ENCODE assay signal across 16 cellular contexts in genomic region chr12:89939468-89940215, GRCh38.
DNase-seq lines count a peak whose midpoint lies in the region; ATAC-seq and TF ChIP-seq lines count a peak whose summit lies in the region.
"Had no signal": no experiment of that assay in that cellular context is flagged by ENCODE, and none has a peak within 500 bp of the region (broad histone marks: within the 10 kb centered on the region; RNA-seq: fewer than 3 reads in every experiment).

No MANE protein-coding gene starts in this region.

- H3K4me2 ChIP-seq in hepatocyte = no peak overlapping the region
- H3K4me2 ChIP-seq: BLaER1 had no signal

- H3K4me3 Mint-ChIP-seq in activated T-cell treated with anti-CD3 and anti-CD28 coated beads, Interleukin-2, amount 50 U/mL, for 72 hours = no peak overlapping the region
- H3K4me3 Mint-ChIP-seq in stimulated activated memory B cell treated with anti-CD40 and anti-IgM and Interleukin-4, amounts not matched to agents 10 μg/mL and 1 μg/mL and 100 μg/mL, for 72 hours = no peak overlapping the region
- H3K4me3 Mint-ChIP-seq: H9 had no signal

- no peak for ATAC-seq in activated T-cell treated with anti-CD3 and anti-CD28 coated beads, Interleukin-2, amount 50 U/mL, for 72 hours (replicated peaks in 1 of 2)
- ATAC-seq in stimulated activated memory B cell treated with anti-CD40 and anti-IgM and Interleukin-4, amounts not matched to agents 10 μg/mL and 1 μg/mL and 100 μg/mL, for 72 hours = no peak
- ATAC-seq: PC-3 had no signal

- no peak overlapping the region for H2AFZ ChIP-seq in hepatocyte

- H3K27ac ChIP-seq in RWPE1 (no peak overlapping the region), hepatocyte (peak overlapping the region; percentile 49)
- H3K27ac ChIP-seq: 22Rv1, BLaER1 had no signal

- peaks cover 17% of the 10 kb centered on the region for H3K4me1 ChIP-seq in hepatocyte (ENCODE audit: insufficient read depth)
- H3K4me1 ChIP-seq: BLaER1 had no signal

- no peak for DNase-seq in activated T-cell treated with anti-CD3 and anti-CD28 coated beads, Interleukin-2, amount 50 U/mL, for 72 hours
- no peak for DNase-seq in activated T-cell treated with anti-CD3 and anti-CD28 coated beads, Interleukin-2, amount 50 U/mL, for 1 hour
- DNase-seq in RWPE1 (ENCODE audit: low spot score) (peak; percentile 33), hepatocyte (ENCODE audit: low spot score) (no peak), DMS53 (lab: John Stamatoyannopoulos, UW) (no peak), NCI-H524 (lab: John Stamatoyannopoulos, UW) (no peak), cerebellar cortex (ENCODE audit: low spot score) (no peak)
- DNase-seq: H9, NCI-H1417 treated with DMSO at 0.1 percent for 48 hours, NCI-H1930, NCI-H446, NCI-H774, PC-3 had no signal

- TF ChIP-seq CTCF in RWPE1 (conservative IDR thresholded peaks at IDR 0.05; ENCODE audit: low read depth) (no peak), hepatocyte (IDR thresholded peaks at IDR 0.05; ENCODE audit: poor library complexity) (no peak)

- no peaks in the 10 kb centered on the region for H3K27me3 ChIP-seq in hepatocyte
- H3K27me3 ChIP-seq: BLaER1 had no signal

- POLR2A ChIA-PET in RWPE1 (lab: Yijun Ruan, JAX; ENCODE audit: low non-redundant PET) = no interaction called here

- no peaks in the 10 kb centered on the region for H3K36me3 ChIP-seq in hepatocyte (replicated peaks; ENCODE audit: insufficient read depth, low read depth)
- H3K36me3 ChIP-seq: BLaER1 had no signal

- H3K36me3 Mint-ChIP-seq in activated T-cell treated with anti-CD3 and anti-CD28 coated beads, Interleukin-2, amount 50 U/mL, for 72 hours (ENCODE audit: insufficient read depth in 2 of 2) = peaks cover 0 to 1% of the 10 kb centered on the region in 2 donors
- H3K36me3 Mint-ChIP-seq in stimulated activated memory B cell treated with anti-CD40 and anti-IgM and Interleukin-4, amounts not matched to agents 10 μg/mL and 1 μg/mL and 100 μg/mL, for 72 hours = peaks cover 30% of the 10 kb centered on the region

- no peaks in the 10 kb centered on the region for H3K9me2 ChIP-seq in hepatocyte (replicated peaks; ENCODE audit: insufficient read depth)

- H3K4me3 ChIP-seq in hepatocyte = no peak overlapping the region
- H3K4me3 ChIP-seq: BLaER1 had no signal

- peaks cover 11% of the 10 kb centered on the region for H3K4me1 Mint-ChIP-seq in activated T-cell treated with anti-CD3 and anti-CD28 coated beads, Interleukin-2, amount 50 U/mL, for 72 hours (ENCODE audit: low read depth)
- peaks cover 76% of the 10 kb centered on the region for H3K4me1 Mint-ChIP-seq in stimulated activated memory B cell treated with anti-CD40 and anti-IgM and Interleukin-4, amounts not matched to agents 10 μg/mL and 1 μg/mL and 100 μg/mL, for 72 hours

- H3K79me2 ChIP-seq in hepatocyte = no peaks in the 10 kb centered on the region

- H3K27ac Mint-ChIP-seq in activated T-cell treated with anti-CD3 and anti-CD28 coated beads, Interleukin-2, amount 50 U/mL, for 72 hours = peak overlapping the region; percentile 17
- peak overlapping the region; percentile 66 for H3K27ac Mint-ChIP-seq in stimulated activated memory B cell treated with anti-CD40 and anti-IgM and Interleukin-4, amounts not matched to agents 10 μg/mL and 1 μg/mL and 100 μg/mL, for 72 hours
- H3K27ac Mint-ChIP-seq: H9 had no signal

- 76% methylated on average over 1 of the region's 1 CpG for WGBS in hepatocyte (ENCODE audit: low lambda C conversion rate, missing lambda C conversion rate)

- H3K9me3 Mint-ChIP-seq in activated T-cell treated with anti-CD3 and anti-CD28 coated beads, Interleukin-2, amount 50 U/mL, for 72 hours = peaks cover 0 to 2% of the 10 kb centered on the region in 2 donors
- H3K9me3 Mint-ChIP-seq in stimulated activated memory B cell treated with anti-CD40 and anti-IgM and Interleukin-4, amounts not matched to agents 10 μg/mL and 1 μg/mL and 100 μg/mL, for 72 hours = peaks cover 9% of the 10 kb centered on the region
- H3K9me3 Mint-ChIP-seq: H9 had no signal

- H4K20me1 ChIP-seq in hepatocyte (ENCODE audit: insufficient read depth, poor library complexity, severe bottlenecking) = no peaks in the 10 kb centered on the region
- H4K20me1 ChIP-seq: BLaER1 had no signal

- H3K9me3 ChIP-seq in hepatocyte (ENCODE audit: low read depth) = no peaks in the 10 kb centered on the region
- H3K9me3 ChIP-seq: BLaER1 had no signal

- no peaks in the 10 kb centered on the region for H3K27me3 Mint-ChIP-seq in activated T-cell treated with anti-CD3 and anti-CD28 coated beads, Interleukin-2, amount 50 U/mL, for 72 hours (ENCODE audit: low read depth)
- no peaks in the 10 kb centered on the region for H3K27me3 Mint-ChIP-seq in stimulated activated memory B cell treated with anti-CD40 and anti-IgM and Interleukin-4, amounts not matched to agents 10 μg/mL and 1 μg/mL and 100 μg/mL, for 72 hours

- CTCF ChIA-PET in RWPE1 (lab: Yijun Ruan, JAX) = no interaction called here
